13 cellular contexts compared by ENCODE assay signal in the genomic region with DNA sequence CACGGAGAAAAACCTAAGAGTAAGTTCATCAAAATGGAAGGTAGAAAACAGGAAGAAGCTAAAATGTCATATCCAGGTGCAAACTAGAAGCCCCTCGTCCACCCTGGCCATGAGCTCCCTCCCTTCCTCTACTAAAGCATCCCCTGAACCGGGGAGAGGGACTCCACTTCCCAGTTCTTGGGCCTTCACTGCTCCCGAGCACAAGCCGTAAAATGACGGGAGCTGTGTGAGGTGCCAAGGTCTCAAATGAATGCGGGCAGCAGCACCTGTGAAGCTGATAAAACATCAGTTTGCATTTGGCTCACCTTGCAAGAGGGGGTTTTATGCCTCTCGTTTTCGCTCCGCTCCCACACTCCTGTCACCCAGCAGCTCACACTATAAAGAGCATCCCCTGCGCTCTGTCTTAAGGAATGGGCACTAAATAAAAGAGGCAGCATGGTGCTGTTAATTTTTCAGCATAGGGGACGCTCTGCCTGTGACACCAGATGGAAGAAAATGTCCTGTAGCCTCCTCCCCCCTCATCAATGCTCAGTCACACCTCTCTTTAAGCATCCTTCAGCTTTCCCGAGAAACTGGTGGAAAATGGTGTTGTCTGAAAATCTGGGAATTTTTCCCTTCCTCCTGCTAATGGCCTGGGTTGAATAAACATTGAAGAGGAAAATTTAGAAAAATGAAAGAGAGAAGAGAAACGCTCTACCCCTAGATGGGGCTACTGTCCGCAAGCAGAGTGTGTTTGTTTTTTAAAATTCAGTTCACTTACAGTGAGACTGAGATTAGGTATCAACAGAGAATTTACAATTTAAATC.
DNase-seq lines count a peak whose midpoint lies in the region; ATAC-seq and TF ChIP-seq lines count a peak whose summit lies in the region.
"Had no signal": no experiment of that assay in that cellular context is flagged by ENCODE, and none has a peak within 500 bp of the region (broad histone marks: within the 10 kb centered on the region; RNA-seq: fewer than 3 reads in every experiment).

No MANE protein-coding gene starts in this region.

- H3K36me3 ChIP-seq in right lobe of liver: no peaks in the 10 kb centered on the region
- H3K36me3 ChIP-seq in naive thymus-derived CD4-positive, alpha-beta T cell (ENCODE audit: control insufficient read depth in 2 of 3, insufficient read depth in 3 of 3, low read length in 3 of 3): no peaks in the 10 kb centered on the region

- 54% methylated on average over 13 of the region's 15 CpGs for WGBS in right lobe of liver (ENCODE audit: insufficient coverage, low coverage, low lambda C conversion rate, missing lambda C conversion rate)

- no peaks in the 10 kb centered on the region for H3K9me3 Mint-ChIP-seq in naive thymus-derived CD4-positive, alpha-beta T cell
- H3K9me3 Mint-ChIP-seq: activated CD8-positive, alpha-beta T cell treated with anti-CD3 and anti-CD28 coated beads for 36 hours; IgD-negative memory B cell; T-cell had no signal

- intact Hi-C loops in right lobe of liver (cut with DNase I): no loop called here
- intact Hi-C loops in naive thymus-derived CD4-positive, alpha-beta T cell (cut with micrococcal nuclease): no loop called here

- no peak for TF ChIP-seq POLR2A in right lobe of liver (IDR thresholded peaks at IDR 0.05)

- no peaks in the 10 kb centered on the region for H3K27me3 Mint-ChIP-seq in naive thymus-derived CD4-positive, alpha-beta T cell
- H3K27me3 Mint-ChIP-seq: activated CD8-positive, alpha-beta T cell treated with anti-CD3 and anti-CD28 coated beads for 36 hours; activated naive CD8-positive, alpha-beta T cell; IgD-negative memory B cell; T-cell had no signal

- no peaks in the 10 kb centered on the region for H3K27me3 ChIP-seq in right lobe of liver
- no peaks in the 10 kb centered on the region for H3K27me3 ChIP-seq in naive thymus-derived CD4-positive, alpha-beta T cell (ENCODE audit: control insufficient read depth in 2 of 2, insufficient read depth in 2 of 2, low read length in 2 of 2)

- no peak for DNase-seq in AG09319 (ENCODE audit: extremely low read depth, low read depth)
- DNase-seq in cerebellar cortex (ENCODE audit: low spot score): peak; percentile 33
- DNase-seq in right lobe of liver: no peak
- no peak for DNase-seq in GM20000 (ENCODE audit: low spot score)
- DNase-seq in naive thymus-derived CD4-positive, alpha-beta T cell: no peak
- no peak for DNase-seq in activated effector memory CD4-positive, alpha-beta T cell treated with anti-CD3 and anti-CD28 coated beads, Interleukin-2, amount 50 U/mL, for 16 hours
- DNase-seq: activated CD8-positive, alpha-beta T cell treated with anti-CD3 and anti-CD28 coated beads for 36 hours; retina; T-cell had no signal

- CTCF ChIA-PET in naive thymus-derived CD4-positive, alpha-beta T cell (lab: Charles Lee): no interaction called here

- peaks cover 0 to 6% (median 0%) of the 10 kb centered on the region in 4 donors for H3K4me1 ChIP-seq in right lobe of liver
- no peaks in the 10 kb centered on the region for H3K4me1 ChIP-seq in naive thymus-derived CD4-positive, alpha-beta T cell (ENCODE audit: control insufficient read depth in 2 of 2, insufficient read depth in 2 of 2, low read length in 2 of 2)

- H3K27ac ChIP-seq in right lobe of liver: no peak overlapping the region
- no peak overlapping the region for H3K27ac ChIP-seq in naive thymus-derived CD4-positive, alpha-beta T cell (ENCODE audit: low read depth, low read length)

- ATAC-seq in right lobe of liver (peak; percentile 63 to 92 (median 68)), HG03159 (IDR thresholded peaks at IDR 0.05; ENCODE audit: unreplicated experiment) (no peak)
- no peak for ATAC-seq in naive thymus-derived CD4-positive, alpha-beta T cell
- ATAC-seq: activated CD8-positive, alpha-beta T cell treated with anti-CD3 and anti-CD28 coated beads for 36 hours; T-cell had no signal

- TF ChIP-seq CTCF in AG09319 (IDR thresholded peaks at IDR 0.05; ENCODE audit: low read depth, low read length): peak; percentile 61
- peak; percentile 62 for TF ChIP-seq CTCF in LNCAP (IDR thresholded peaks at IDR 0.05)
- peak; percentile 54 to 66 (median 59) for TF ChIP-seq CTCF in right lobe of liver (IDR thresholded peaks at IDR 0.05)
- TF ChIP-seq CTCF in GM20000 (IDR thresholded peaks at IDR 0.05; ENCODE audit: extremely low read depth, missing control alignments): no peak

- no peak overlapping the region for H3K27ac Mint-ChIP-seq in naive thymus-derived CD4-positive, alpha-beta T cell
- H3K27ac Mint-ChIP-seq: activated CD8-positive, alpha-beta T cell treated with anti-CD3 and anti-CD28 coated beads for 36 hours; activated naive CD8-positive, alpha-beta T cell; IgD-negative memory B cell; T-cell had no signal

- no peaks in the 10 kb centered on the region for H3K9me3 ChIP-seq in right lobe of liver
- no peaks in the 10 kb centered on the region for H3K9me3 ChIP-seq in naive thymus-derived CD4-positive, alpha-beta T cell (ENCODE audit: control insufficient read depth in 2 of 3, low read length in 3 of 3)

- H3K36me3 Mint-ChIP-seq in naive thymus-derived CD4-positive, alpha-beta T cell: peaks cover 0 to 4% (median 0%) of the 10 kb centered on the region in 5 donors
- H3K36me3 Mint-ChIP-seq: IgD-negative memory B cell, T-cell had no signal

- POLR2A ChIA-PET in naive thymus-derived CD4-positive, alpha-beta T cell (lab: Charles Lee): no interaction called here

- no peak overlapping the region for H3K4me3 ChIP-seq in right lobe of liver
- no peak overlapping the region for H3K4me3 ChIP-seq in naive thymus-derived CD4-positive, alpha-beta T cell (ENCODE audit: low read length)

- no peak overlapping the region for H3K4me3 Mint-ChIP-seq in naive thymus-derived CD4-positive, alpha-beta T cell
- H3K4me3 Mint-ChIP-seq: activated CD8-positive, alpha-beta T cell treated with anti-CD3 and anti-CD28 coated beads for 36 hours; activated naive CD8-positive, alpha-beta T cell; IgD-negative memory B cell; T-cell had no signal

- no peaks in the 10 kb centered on the region for H3K4me1 Mint-ChIP-seq in naive thymus-derived CD4-positive, alpha-beta T cell
- H3K4me1 Mint-ChIP-seq: IgD-negative memory B cell, T-cell had no signal

Comparison
In these comparisons a context has a peak if more than half of its experiments do, and no peak if none do; other contexts are left out.
1. ATAC-seq: peak in right lobe of liver (4 of 4); none in HG03159 (single experiment) and naive thymus-derived CD4-positive, alpha-beta T cell (single experiment).